In the genomic region with DNA sequence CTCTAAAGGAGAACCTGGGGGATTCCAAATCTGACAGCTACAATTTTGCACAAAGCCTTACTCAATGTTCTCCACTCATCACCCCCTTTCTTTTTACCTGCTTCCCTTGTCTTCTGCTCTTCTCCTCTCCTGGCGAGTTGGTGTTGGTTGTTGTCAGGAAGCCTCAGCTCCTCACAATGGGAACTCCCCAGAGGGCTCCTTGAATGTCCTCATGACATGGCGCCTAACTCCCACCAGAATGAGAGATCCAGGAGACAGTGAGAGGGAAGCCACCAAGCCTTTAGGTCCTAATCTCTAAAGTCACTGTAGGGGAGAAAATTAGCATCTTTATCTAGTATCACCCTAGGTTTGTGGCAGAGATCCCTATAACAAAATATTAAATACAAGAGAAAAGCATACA, we compare ENCODE assay signal across 1 cellular context.
TF ChIP-seq lines count a peak whose summit lies in the region.

No MANE protein-coding gene starts in this region.

TF ChIP-seq in K562, 482 proteins besides CTCF, POLR2A, EP300 and RAD21:
- no peak for TF ChIP-seq SRSF7 (optimal IDR thresholded peaks at IDR 0.05; ENCODE audit: low read depth, low read length)
- TF ChIP-seq ZNF79 (CRISPR knock-in tag; IDR thresholded peaks at IDR 0.05; ENCODE audit: low read depth) = no peak
- TF ChIP-seq THRAP3 (IDR thresholded peaks at IDR 0.05; ENCODE audit: borderline replicate concordance) = no peak
- no peak for TF ChIP-seq ZFX (CRISPR knock-in tag; IDR thresholded peaks at IDR 0.05)
- TF ChIP-seq, protein P1, sequence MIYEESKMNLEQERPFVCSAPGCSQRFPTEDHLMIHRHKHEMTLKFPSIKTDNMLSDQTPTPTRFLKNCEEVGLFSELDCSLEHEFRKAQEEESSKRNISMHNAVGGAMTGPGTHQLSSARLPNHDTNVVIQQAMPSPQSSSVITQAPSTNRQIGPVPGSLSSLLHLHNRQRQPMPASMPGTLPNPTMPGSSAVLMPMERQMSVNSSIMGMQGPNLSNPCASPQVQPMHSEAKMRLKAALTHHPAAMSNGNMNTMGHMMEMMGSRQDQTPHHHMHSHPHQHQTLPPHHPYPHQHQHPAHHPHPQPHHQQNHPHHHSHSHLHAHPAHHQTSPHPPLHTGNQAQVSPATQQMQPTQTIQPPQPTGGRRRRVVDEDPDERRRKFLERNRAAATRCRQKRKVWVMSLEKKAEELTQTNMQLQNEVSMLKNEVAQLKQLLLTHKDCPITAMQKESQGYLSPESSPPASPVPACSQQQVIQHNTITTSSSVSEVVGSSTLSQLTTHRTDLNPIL (CRISPR knock-in tag; IDR thresholded peaks at IDR 0.05) = no peak
- no peak for TF ChIP-seq TCF7 (IDR thresholded peaks at IDR 0.05; ENCODE audit: borderline replicate concordance)
- no peak for TF ChIP-seq JUND (IDR thresholded peaks at IDR 0.05; ENCODE audit: borderline replicate concordance, low read depth, low read length)
- no peak for TF ChIP-seq JUND (tag; IDR thresholded peaks at IDR 0.05; ENCODE audit: borderline replicate concordance, low read depth, low read length)
- TF ChIP-seq, protein P2, sequence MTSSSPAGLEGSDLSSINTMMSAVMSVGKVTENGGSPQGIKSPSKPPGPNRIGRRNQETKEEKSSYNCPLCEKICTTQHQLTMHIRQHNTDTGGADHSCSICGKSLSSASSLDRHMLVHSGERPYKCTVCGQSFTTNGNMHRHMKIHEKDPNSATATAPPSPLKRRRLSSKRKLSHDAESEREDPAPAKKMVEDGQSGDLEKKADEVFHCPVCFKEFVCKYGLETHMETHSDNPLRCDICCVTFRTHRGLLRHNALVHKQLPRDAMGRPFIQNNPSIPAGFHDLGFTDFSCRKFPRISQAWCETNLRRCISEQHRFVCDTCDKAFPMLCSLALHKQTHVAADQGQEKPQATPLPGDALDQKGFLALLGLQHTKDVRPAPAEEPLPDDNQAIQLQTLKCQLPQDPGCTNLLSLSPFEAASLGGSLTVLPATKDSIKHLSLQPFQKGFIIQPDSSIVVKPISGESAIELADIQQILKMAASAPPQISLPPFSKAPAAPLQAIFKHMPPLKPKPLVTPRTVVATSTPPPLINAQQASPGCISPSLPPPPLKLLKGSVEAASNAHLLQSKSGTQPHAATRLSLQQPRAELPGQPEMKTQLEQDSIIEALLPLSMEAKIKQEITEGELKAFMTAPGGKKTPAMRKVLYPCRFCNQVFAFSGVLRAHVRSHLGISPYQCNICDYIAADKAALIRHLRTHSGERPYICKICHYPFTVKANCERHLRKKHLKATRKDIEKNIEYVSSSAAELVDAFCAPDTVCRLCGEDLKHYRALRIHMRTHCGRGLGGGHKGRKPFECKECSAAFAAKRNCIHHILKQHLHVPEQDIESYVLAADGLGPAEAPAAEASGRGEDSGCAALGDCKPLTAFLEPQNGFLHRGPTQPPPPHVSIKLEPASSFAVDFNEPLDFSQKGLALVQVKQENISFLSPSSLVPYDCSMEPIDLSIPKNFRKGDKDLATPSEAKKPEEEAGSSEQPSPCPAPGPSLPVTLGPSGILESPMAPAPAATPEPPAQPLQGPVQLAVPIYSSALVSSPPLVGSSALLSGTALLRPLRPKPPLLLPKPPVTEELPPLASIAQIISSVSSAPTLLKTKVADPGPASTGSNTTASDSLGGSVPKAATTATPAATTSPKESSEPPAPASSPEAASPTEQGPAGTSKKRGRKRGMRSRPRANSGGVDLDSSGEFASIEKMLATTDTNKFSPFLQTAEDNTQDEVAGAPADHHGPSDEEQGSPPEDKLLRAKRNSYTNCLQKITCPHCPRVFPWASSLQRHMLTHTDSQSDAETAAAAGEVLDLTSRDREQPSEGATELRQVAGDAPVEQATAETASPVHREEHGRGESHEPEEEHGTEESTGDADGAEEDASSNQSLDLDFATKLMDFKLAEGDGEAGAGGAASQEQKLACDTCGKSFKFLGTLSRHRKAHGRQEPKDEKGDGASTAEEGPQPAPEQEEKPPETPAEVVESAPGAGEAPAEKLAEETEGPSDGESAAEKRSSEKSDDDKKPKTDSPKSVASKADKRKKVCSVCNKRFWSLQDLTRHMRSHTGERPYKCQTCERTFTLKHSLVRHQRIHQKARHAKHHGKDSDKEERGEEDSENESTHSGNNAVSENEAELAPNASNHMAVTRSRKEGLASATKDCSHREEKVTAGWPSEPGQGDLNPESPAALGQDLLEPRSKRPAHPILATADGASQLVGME (CRISPR knock-in tag; IDR thresholded peaks at IDR 0.05) = no peak
- no peak for TF ChIP-seq BRCA1 (IDR thresholded peaks at IDR 0.05)
- TF ChIP-seq BRCA1 (CRISPR knock-in tag; IDR thresholded peaks at IDR 0.05) = no peak
- TF ChIP-seq NR3C1 (CRISPR knock-in tag; IDR thresholded peaks at IDR 0.05) = no peak
- no peak for TF ChIP-seq NFIC (IDR thresholded peaks at IDR 0.05)
- no peak for TF ChIP-seq ZNF583 (CRISPR knock-in tag; IDR thresholded peaks at IDR 0.05)
- no peak for TF ChIP-seq KLF13 (tag; IDR thresholded peaks at IDR 0.05; ENCODE audit: borderline replicate concordance, low read depth)
- no peak for TF ChIP-seq NCOA2 (IDR thresholded peaks at IDR 0.05; ENCODE audit: partially characterized antibody in 2 of 2)
- TF ChIP-seq DACH1 (IDR thresholded peaks at IDR 0.05; ENCODE audit: partially characterized antibody) = no peak
- TF ChIP-seq CBX5 (IDR thresholded peaks at IDR 0.05; ENCODE audit: borderline replicate concordance, low read depth) = no peak
- no peak for TF ChIP-seq HDAC1 (IDR thresholded peaks at IDR 0.05)
- TF ChIP-seq KAT8 (IDR thresholded peaks at IDR 0.05; ENCODE audit: low read depth) = no peak
- TF ChIP-seq ZNF140 (CRISPR knock-in tag; IDR thresholded peaks at IDR 0.05) = no peak
